ENCODE assay signal across 17 cellular contexts in genomic region chr12:90575995-90576394, GRCh38.
DNase-seq lines count a peak whose midpoint lies in the region; ATAC-seq and TF ChIP-seq lines count a peak whose summit lies in the region.
"Had no signal": no experiment of that assay in that cellular context is flagged by ENCODE, and none has a peak within 500 bp of the region (broad histone marks: within the 10 kb centered on the region; RNA-seq: fewer than 3 reads in every experiment).

No MANE protein-coding gene starts in this region.

- H3F3A ChIP-seq in GM23338 (replicated peaks; ENCODE audit: low read depth) = no peaks in the 10 kb centered on the region

- H3K4me1 Mint-ChIP-seq in GM23338 = no peaks in the 10 kb centered on the region
- peaks cover 4% of the 10 kb centered on the region; the same call in 1 of the 2 replicates for H3K4me1 Mint-ChIP-seq in WTC11

- H3K27ac Mint-ChIP-seq in GM23338 (peak overlapping the region; percentile 72; the same call in 1 of the 2 replicates), WTC11 (no peak overlapping the region)

- H3K79me2 ChIP-seq in GM23338 (replicated peaks; ENCODE audit: insufficient read depth) = no peaks in the 10 kb centered on the region

- no peaks in the 10 kb centered on the region for H4K20me1 ChIP-seq in GM23338 (replicated peaks; ENCODE audit: insufficient read depth)

- H3K27ac ChIP-seq in GM23338 (ENCODE audit: low read depth) (no peak overlapping the region), epithelial cell of prostate (peak overlapping the region; percentile 19), caudate nucleus (ENCODE audit: low read depth, low read length) (no peak overlapping the region)
- H3K27ac ChIP-seq: KMS-11 had no signal

- peaks cover 2% of the 10 kb centered on the region; the same call in 2 of the 3 replicates for H3K36me3 Mint-ChIP-seq in GM23338 (ENCODE audit: low read depth)
- no peaks in the 10 kb centered on the region for H3K36me3 Mint-ChIP-seq in WTC11

- TF ChIP-seq CTCF in GM23338 (conservative IDR thresholded peaks at IDR 0.05; ENCODE audit: low read depth in 2 of 2) (no peak), WTC11 (IDR thresholded peaks at IDR 0.05) (no peak)

- no peak overlapping the region for H3K4me2 ChIP-seq in GM23338
- H3K4me2 ChIP-seq: KMS-11 had no signal

- CTCF ChIA-PET in WTC11 (lab: Charles Lee) = no interaction called here

- H3K27me3 Mint-ChIP-seq in GM23338 (ENCODE audit: insufficient read depth, low read depth, poor library complexity) (peaks cover 2% of the 10 kb centered on the region), WTC11 (ENCODE audit: low read depth) (no peaks in the 10 kb centered on the region)

- H3K4me3 Mint-ChIP-seq in GM23338 = no peak overlapping the region
- H3K4me3 Mint-ChIP-seq in WTC11 = no peak overlapping the region

- H3K4me3 ChIP-seq in GM23338 = no peak overlapping the region
- H3K4me3 ChIP-seq: GM12878, MG63 had no signal

- H3K27me3 ChIP-seq in GM23338 (ENCODE audit: insufficient read depth) = no peaks in the 10 kb centered on the region
- H3K27me3 ChIP-seq: MG63 had no signal

- H3K9me3 Mint-ChIP-seq in GM23338 (peaks cover 6% of the 10 kb centered on the region), WTC11 (peaks cover 23% of the 10 kb centered on the region)

- no peaks in the 10 kb centered on the region for H3K36me3 ChIP-seq in GM23338 (ENCODE audit: insufficient read depth)
- H3K36me3 ChIP-seq: MG63 had no signal

- no peak for ATAC-seq in GM23338
- ATAC-seq in WTC11 = no peak
- ATAC-seq: GM12878 had no signal

- H3K4me1 ChIP-seq in GM23338 (ENCODE audit: insufficient read depth) = no peaks in the 10 kb centered on the region

- peak; percentile 26 for DNase-seq in DMS153 (lab: John Stamatoyannopoulos, UW)
- DNase-seq in DMS153 treated with DMSO at 0.1 percent for 48 hours (lab: John Stamatoyannopoulos, UW; ENCODE audit: unreplicated experiment) = no peak
- DNase-seq in GM23338 (ENCODE audit: low spot score) = no peak
- peak; percentile 77 for DNase-seq in NCI-H524 treated with DMSO at 0.1 percent for 48 hours (lab: John Stamatoyannopoulos, UW)
- no peak for DNase-seq in epithelial cell of prostate (ENCODE audit: low read depth, low spot score)
- DNase-seq in glomerular visceral epithelial cell (ENCODE audit: extremely low spot score) = no peak
- DNase-seq in WTC11 (ENCODE audit: low spot score) = no peak
- DNase-seq in caudate nucleus (lab: John Stamatoyannopoulos, UW) = no peak
- DNase-seq: C1 segment of cervical spinal cord, DMS79, MG63, NCI-H1092 treated with DMSO at 0.1 percent for 48 hours, NCI-H1694, NCI-H526, SHP77 treated with DMSO at 0.1 percent for 48 hours had no signal

- POLR2A ChIA-PET in WTC11 (lab: Charles Lee) = no interaction called here

- no peak overlapping the region for H2AFZ ChIP-seq in GM23338

- H3K9me2 ChIP-seq in GM23338 (ENCODE audit: insufficient read depth) = peaks cover 5% of the 10 kb centered on the region

TF ChIP-seq in GM23338, 12 proteins besides CTCF, POLR2A, EP300 and RAD21 (continues in another document):
- no peak for TF ChIP-seq NANOG (IDR thresholded peaks at IDR 0.05; ENCODE audit: borderline replicate concordance)
- TF ChIP-seq JUNB (IDR thresholded peaks at IDR 0.05; ENCODE audit: unreplicated experiment) = no peak
- TF ChIP-seq CREB1 (CRISPR knock-in tag; IDR thresholded peaks at IDR 0.05; ENCODE audit: low read depth) = no peak

TF ChIP-seq in WTC11, 78 proteins besides CTCF, POLR2A, EP300 and RAD21:
- no peak for TF ChIP-seq HMGXB4 (CRISPR knock-in tag; IDR thresholded peaks at IDR 0.05)
- no peak for TF ChIP-seq GABPB1 (CRISPR knock-in tag; IDR thresholded peaks at IDR 0.05)
- TF ChIP-seq CREB1 (CRISPR knock-in tag; IDR thresholded peaks at IDR 0.05) = no peak
- no peak for TF ChIP-seq MXD4 (CRISPR knock-in tag; IDR thresholded peaks at IDR 0.05; ENCODE audit: borderline replicate concordance)
- no peak for TF ChIP-seq ZNF416 (CRISPR knock-in tag; IDR thresholded peaks at IDR 0.05)
- TF ChIP-seq ZNF396 (CRISPR knock-in tag; IDR thresholded peaks at IDR 0.05; ENCODE audit: borderline replicate concordance) = no peak
- no peak for TF ChIP-seq OVOL2 (CRISPR knock-in tag; IDR thresholded peaks at IDR 0.05; ENCODE audit: borderline replicate concordance)
- no peak for TF ChIP-seq NR1H2 (CRISPR knock-in tag; IDR thresholded peaks at IDR 0.05)

Comparison
In these comparisons a context has a peak if more than half of its experiments do, and no peak if none do; other contexts are left out.
1. DNase-seq: peak in DMS153 (single experiment) and NCI-H524 treated with DMSO at 0.1 percent for 48 hours (single experiment); none in DMS153 treated with DMSO at 0.1 percent for 48 hours (single experiment), GM23338 (single experiment), epithelial cell of prostate (single experiment), glomerular visceral epithelial cell (single experiment), WTC11 (single experiment) and caudate nucleus (0 of 61).